2 cellular contexts compared by ENCODE assay signal in genomic region chr6:38805127-38805655, GRCh38.
TF ChIP-seq lines count a peak whose summit lies in the region.

No MANE protein-coding gene starts in this region.

TF ChIP-seq in HCT116, 20 proteins besides CTCF, POLR2A, EP300 and RAD21 (continued from another document):
- TF ChIP-seq ZBTB33 (IDR thresholded peaks at IDR 0.05; ENCODE audit: extremely low read depth, insufficient replicate concordance, low read length) (no peak), MAX (IDR thresholded peaks at IDR 0.05) (no peak), SP1 (IDR thresholded peaks at IDR 0.05; ENCODE audit: low read depth) (no peak), TCF7L2 (IDR thresholded peaks at IDR 0.05; ENCODE audit: borderline replicate concordance, extremely low read depth, insufficient read depth, insufficient read length) (no peak), SIN3A (IDR thresholded peaks at IDR 0.05; ENCODE audit: low read depth) (no peak), REST (IDR thresholded peaks at IDR 0.05; ENCODE audit: low read depth) (no peak), FOSL1 (IDR thresholded peaks at IDR 0.05; ENCODE audit: low read depth) (no peak), ELF1 (IDR thresholded peaks at IDR 0.05; ENCODE audit: borderline replicate concordance, low read depth) (no peak), CEBPB (IDR thresholded peaks at IDR 0.05; ENCODE audit: low read depth) (no peak)
TF ChIP-seq in HCT116: peak in this region for 0.

TF ChIP-seq in GM23338, 12 proteins besides CTCF, POLR2A, EP300 and RAD21 (continued from another document):
- TF ChIP-seq REST (IDR thresholded peaks at IDR 0.05; ENCODE audit: unreplicated experiment) (no peak), EZH2phosphoT487 (IDR thresholded peaks at IDR 0.05; ENCODE audit: unreplicated experiment) (no peak), STAT1 (IDR thresholded peaks at IDR 0.05; ENCODE audit: unreplicated experiment) (no peak), ZNF331 (CRISPR knock-in tag; IDR thresholded peaks at IDR 0.05; ENCODE audit: low read depth) (no peak)
